Comparison of ENCODE assay signal across 1 cellular context in the genomic region with DNA sequence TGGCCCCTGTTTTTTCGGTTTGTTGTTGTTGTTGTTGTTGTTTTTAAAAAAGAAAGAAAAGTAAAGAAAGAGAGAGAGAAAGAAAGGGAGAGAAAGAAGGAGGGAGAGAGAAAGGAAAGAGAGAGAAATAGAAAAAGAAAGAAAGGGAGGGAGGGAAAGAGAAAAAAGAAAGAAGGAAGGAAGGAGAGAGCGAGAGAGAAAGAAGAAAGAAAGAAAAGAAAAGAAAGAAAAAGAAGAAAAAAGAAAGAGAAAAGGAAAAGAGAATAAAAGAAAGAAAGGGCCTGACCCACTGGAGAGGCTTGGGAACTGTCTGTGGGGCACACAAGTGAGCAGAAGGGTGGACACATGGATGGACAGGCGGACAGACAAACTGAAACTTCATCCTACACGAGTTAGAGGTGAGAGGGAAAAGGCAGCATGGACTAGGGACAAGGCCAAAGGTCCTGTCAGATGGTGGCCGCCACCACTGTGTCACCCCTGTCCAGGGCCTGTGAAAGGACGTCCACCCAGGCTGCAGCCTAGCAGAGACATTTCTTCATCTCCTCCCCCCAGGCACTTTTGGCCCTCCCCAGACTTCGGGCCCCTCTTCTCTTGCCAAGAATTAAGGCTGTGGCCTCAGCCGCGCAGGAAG.
A peak's percentile ranks its signal among the peaks of the same experiment; 100 is the strongest.
TF ChIP-seq lines count a peak whose summit lies in the region.

No MANE protein-coding gene starts in this region.

TF ChIP-seq in HepG2, 621 proteins besides CTCF, POLR2A, EP300 and RAD21 (continued from another document):
- TF ChIP-seq, protein P1, sequence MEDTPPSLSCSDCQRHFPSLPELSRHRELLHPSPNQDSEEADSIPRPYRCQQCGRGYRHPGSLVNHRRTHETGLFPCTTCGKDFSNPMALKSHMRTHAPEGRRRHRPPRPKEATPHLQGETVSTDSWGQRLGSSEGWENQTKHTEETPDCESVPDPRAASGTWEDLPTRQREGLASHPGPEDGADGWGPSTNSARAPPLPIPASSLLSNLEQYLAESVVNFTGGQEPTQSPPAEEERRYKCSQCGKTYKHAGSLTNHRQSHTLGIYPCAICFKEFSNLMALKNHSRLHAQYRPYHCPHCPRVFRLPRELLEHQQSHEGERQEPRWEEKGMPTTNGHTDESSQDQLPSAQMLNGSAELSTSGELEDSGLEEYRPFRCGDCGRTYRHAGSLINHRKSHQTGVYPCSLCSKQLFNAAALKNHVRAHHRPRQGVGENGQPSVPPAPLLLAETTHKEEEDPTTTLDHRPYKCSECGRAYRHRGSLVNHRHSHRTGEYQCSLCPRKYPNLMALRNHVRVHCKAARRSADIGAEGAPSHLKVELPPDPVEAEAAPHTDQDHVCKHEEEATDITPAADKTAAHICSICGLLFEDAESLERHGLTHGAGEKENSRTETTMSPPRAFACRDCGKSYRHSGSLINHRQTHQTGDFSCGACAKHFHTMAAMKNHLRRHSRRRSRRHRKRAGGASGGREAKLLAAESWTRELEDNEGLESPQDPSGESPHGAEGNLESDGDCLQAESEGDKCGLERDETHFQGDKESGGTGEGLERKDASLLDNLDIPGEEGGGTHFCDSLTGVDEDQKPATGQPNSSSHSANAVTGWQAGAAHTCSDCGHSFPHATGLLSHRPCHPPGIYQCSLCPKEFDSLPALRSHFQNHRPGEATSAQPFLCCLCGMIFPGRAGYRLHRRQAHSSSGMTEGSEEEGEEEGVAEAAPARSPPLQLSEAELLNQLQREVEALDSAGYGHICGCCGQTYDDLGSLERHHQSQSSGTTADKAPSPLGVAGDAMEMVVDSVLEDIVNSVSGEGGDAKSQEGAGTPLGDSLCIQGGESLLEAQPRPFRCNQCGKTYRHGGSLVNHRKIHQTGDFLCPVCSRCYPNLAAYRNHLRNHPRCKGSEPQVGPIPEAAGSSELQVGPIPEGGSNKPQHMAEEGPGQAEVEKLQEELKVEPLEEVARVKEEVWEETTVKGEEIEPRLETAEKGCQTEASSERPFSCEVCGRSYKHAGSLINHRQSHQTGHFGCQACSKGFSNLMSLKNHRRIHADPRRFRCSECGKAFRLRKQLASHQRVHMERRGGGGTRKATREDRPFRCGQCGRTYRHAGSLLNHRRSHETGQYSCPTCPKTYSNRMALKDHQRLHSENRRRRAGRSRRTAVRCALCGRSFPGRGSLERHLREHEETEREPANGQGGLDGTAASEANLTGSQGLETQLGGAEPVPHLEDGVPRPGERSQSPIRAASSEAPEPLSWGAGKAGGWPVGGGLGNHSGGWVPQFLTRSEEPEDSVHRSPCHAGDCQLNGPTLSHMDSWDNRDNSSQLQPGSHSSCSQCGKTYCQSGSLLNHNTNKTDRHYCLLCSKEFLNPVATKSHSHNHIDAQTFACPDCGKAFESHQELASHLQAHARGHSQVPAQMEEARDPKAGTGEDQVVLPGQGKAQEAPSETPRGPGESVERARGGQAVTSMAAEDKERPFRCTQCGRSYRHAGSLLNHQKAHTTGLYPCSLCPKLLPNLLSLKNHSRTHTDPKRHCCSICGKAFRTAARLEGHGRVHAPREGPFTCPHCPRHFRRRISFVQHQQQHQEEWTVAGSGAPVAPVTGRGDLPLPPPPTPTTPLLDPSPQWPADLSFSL (CRISPR knock-in tag; IDR thresholded peaks at IDR 0.05) = no peak
- TF ChIP-seq, protein P2, sequence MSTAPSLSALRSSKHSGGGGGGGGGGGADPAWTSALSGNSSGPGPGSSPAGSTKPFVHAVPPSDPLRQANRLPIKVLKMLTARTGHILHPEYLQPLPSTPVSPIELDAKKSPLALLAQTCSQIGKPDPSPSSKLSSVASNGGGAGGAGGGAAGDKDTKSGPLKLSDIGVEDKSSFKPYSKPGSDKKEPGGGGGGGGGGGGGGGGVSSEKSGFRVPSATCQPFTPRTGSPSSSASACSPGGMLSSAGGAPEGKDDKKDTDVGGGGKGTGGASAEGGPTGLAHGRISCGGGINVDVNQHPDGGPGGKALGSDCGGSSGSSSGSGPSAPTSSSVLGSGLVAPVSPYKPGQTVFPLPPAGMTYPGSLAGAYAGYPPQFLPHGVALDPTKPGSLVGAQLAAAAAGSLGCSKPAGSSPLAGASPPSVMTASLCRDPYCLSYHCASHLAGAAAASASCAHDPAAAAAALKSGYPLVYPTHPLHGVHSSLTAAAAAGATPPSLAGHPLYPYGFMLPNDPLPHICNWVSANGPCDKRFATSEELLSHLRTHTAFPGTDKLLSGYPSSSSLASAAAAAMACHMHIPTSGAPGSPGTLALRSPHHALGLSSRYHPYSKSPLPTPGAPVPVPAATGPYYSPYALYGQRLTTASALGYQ (CRISPR knock-in tag; IDR thresholded peaks at IDR 0.05) = no peak
- TF ChIP-seq SP5 (CRISPR knock-in tag; IDR thresholded peaks at IDR 0.05; ENCODE audit: borderline replicate concordance, low read depth) = no peak
- no peak for TF ChIP-seq NFKB2 (CRISPR knock-in tag; IDR thresholded peaks at IDR 0.05; ENCODE audit: borderline replicate concordance)
- no peak for TF ChIP-seq ADNP (CRISPR knock-in tag; IDR thresholded peaks at IDR 0.05)
- TF ChIP-seq, protein P3, sequence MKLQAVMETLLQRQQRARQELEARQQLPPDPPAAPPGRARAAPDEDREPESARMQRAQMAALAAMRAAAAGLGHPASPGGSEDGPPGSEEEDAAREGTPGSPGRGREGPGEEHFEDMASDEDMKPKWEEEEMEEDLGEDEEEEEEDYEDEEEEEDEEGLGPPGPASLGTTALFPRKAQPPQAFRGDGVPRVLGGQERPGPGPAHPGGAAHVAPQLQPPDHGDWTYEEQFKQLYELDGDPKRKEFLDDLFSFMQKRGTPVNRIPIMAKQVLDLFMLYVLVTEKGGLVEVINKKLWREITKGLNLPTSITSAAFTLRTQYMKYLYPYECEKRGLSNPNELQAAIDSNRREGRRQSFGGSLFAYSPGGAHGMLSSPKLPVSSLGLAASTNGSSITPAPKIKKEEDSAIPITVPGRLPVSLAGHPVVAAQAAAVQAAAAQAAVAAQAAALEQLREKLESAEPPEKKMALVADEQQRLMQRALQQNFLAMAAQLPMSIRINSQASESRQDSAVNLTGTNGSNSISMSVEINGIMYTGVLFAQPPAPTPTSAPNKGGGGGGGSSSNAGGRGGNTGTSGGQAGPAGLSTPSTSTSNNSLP (IDR thresholded peaks at IDR 0.05; ENCODE audit: low read depth, low read length) = no peak
- TF ChIP-seq, protein P4, sequence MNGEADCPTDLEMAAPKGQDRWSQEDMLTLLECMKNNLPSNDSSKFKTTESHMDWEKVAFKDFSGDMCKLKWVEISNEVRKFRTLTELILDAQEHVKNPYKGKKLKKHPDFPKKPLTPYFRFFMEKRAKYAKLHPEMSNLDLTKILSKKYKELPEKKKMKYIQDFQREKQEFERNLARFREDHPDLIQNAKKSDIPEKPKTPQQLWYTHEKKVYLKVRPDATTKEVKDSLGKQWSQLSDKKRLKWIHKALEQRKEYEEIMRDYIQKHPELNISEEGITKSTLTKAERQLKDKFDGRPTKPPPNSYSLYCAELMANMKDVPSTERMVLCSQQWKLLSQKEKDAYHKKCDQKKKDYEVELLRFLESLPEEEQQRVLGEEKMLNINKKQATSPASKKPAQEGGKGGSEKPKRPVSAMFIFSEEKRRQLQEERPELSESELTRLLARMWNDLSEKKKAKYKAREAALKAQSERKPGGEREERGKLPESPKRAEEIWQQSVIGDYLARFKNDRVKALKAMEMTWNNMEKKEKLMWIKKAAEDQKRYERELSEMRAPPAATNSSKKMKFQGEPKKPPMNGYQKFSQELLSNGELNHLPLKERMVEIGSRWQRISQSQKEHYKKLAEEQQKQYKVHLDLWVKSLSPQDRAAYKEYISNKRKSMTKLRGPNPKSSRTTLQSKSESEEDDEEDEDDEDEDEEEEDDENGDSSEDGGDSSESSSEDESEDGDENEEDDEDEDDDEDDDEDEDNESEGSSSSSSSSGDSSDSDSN (CRISPR knock-in tag; IDR thresholded peaks at IDR 0.05) = 0 out of 2 replicates have a peak, but pooled peaks have one; percentile 15
